11 cellular contexts compared by ENCODE assay signal in the genomic region with DNA sequence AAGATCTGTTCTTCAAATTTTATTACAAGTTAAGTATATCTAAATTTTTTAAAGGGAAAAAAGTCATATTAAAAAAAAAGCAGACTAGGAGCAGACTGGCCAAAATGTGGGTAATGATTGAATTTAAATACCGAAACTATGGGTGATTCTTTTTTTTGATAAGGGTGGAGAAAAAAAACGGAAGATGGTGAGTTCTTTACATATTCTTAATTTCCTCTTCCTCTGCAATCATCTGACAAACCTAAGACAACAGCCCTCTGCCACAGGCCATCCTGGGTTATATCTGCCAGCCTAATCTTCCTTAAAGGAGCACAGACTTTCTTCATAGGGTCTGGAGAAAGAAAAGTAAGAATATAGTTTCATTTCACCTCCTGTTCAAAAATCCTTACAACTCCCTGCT.
DNase-seq lines count a peak whose midpoint lies in the region.
"Had no signal": no experiment of that assay in that cellular context is flagged by ENCODE, and none has a peak within 500 bp of the region (broad histone marks: within the 10 kb centered on the region; RNA-seq: fewer than 3 reads in every experiment).

No MANE protein-coding gene starts in this region.

- DNase-seq in CD8-positive, alpha-beta memory T cell = no peak
- DNase-seq in Kasumi-1 (lab: John Stamatoyannopoulos, UW) (peak; percentile 13 to 15), dermis blood vessel endothelial cell (no peak), ACHN (no peak), NCI-H2107 (lab: John Stamatoyannopoulos, UW) (no peak)
- DNase-seq: DMS79 treated with DMSO at 0.1 percent for 48 hours, NCI-H2171 treated with DMSO at 0.1 percent for 48 hours, retina, RPMI8226 had no signal

- POLR2A ChIA-PET in CD8-positive, alpha-beta memory T cell (lab: Charles Lee) = no interaction called here

- no peaks in the 10 kb centered on the region for H3K9me3 ChIP-seq in CD8-positive, alpha-beta memory T cell (ENCODE audit: low read length)
- H3K9me3 ChIP-seq in endocrine pancreas (ENCODE audit: control insufficient read depth, low read length) = no peaks in the 10 kb centered on the region

- H3K36me3 Mint-ChIP-seq in CD8-positive, alpha-beta memory T cell = peaks cover 0 to 3% (median 3%) of the 10 kb centered on the region in 3 donors

- no peaks in the 10 kb centered on the region for H3K9me3 Mint-ChIP-seq in CD8-positive, alpha-beta memory T cell

- H3K27ac ChIP-seq in CD8-positive, alpha-beta memory T cell (ENCODE audit: low read depth, low read length) = no peak overlapping the region
- H3K27ac ChIP-seq in rectal smooth muscle tissue (ENCODE audit: low read depth, low read length) = peak overlapping the region; percentile 65

- H3K27me3 Mint-ChIP-seq in CD8-positive, alpha-beta memory T cell = no peaks in the 10 kb centered on the region

- CTCF ChIA-PET in CD8-positive, alpha-beta memory T cell (lab: Charles Lee) = no interaction called here

- H3K9ac ChIP-seq in endocrine pancreas (ENCODE audit: control insufficient read depth, insufficient read depth, low read length) (no peak overlapping the region), rectal smooth muscle tissue (ENCODE audit: low read length) (no peak overlapping the region)

- no peaks in the 10 kb centered on the region for H3K36me3 ChIP-seq in CD8-positive, alpha-beta memory T cell (ENCODE audit: insufficient read depth, low read length)
- H3K36me3 ChIP-seq in endocrine pancreas (ENCODE audit: control insufficient read depth, insufficient read depth, low read length) (no peaks in the 10 kb centered on the region), rectal smooth muscle tissue (ENCODE audit: control insufficient read depth, insufficient read depth, low read length) (no peaks in the 10 kb centered on the region)

- H3K4me3 Mint-ChIP-seq in CD8-positive, alpha-beta memory T cell = peak overlapping the region in 4 of 7 donors; percentile 14 to 60 (median 45)

- no peaks in the 10 kb centered on the region for H3K27me3 ChIP-seq in CD8-positive, alpha-beta memory T cell (ENCODE audit: insufficient read depth, low read length, poor library complexity, severe bottlenecking)
- H3K27me3 ChIP-seq in endocrine pancreas (ENCODE audit: control insufficient read depth, insufficient read depth, low read length) = no peaks in the 10 kb centered on the region
- no peaks in the 10 kb centered on the region for H3K27me3 ChIP-seq in rectal smooth muscle tissue (ENCODE audit: control insufficient read depth, insufficient read depth, low read length)

- in situ Hi-C loops in ACHN (cut with HindIII; ENCODE audit: low pct_ligation_motif_present, low pct_unique_long_range_greater_than_20kb, low sequenced_read_pairs) = no loop called here

- H3K4me3 ChIP-seq in CD8-positive, alpha-beta memory T cell (ENCODE audit: low read length) = no peak overlapping the region
- H3K4me3 ChIP-seq in endocrine pancreas (ENCODE audit: control insufficient read depth, insufficient read depth, low read length) (peak overlapping the region; percentile 48), rectal smooth muscle tissue (ENCODE audit: low read length) (no peak overlapping the region)

- peaks cover 13% of the 10 kb centered on the region for H3K4me1 ChIP-seq in CD8-positive, alpha-beta memory T cell (ENCODE audit: insufficient read depth, low read length)
- H3K4me1 ChIP-seq in endocrine pancreas (ENCODE audit: control insufficient read depth, insufficient read depth, low read length) = peaks cover 36% of the 10 kb centered on the region
- H3K4me1 ChIP-seq in rectal smooth muscle tissue (ENCODE audit: control insufficient read depth, insufficient read depth, low read length) = peaks cover 37% of the 10 kb centered on the region

- peak overlapping the region in 4 of 8 donors; percentile 7 to 92 (median 46) for H3K27ac Mint-ChIP-seq in CD8-positive, alpha-beta memory T cell

- H3K4me1 Mint-ChIP-seq in CD8-positive, alpha-beta memory T cell = peaks cover 73 to 80% (median 78%) of the 10 kb centered on the region in 3 donors

Comparison
In these comparisons a context has a peak if more than half of its experiments do, and no peak if none do; other contexts are left out.
1. DNase-seq: peak in Kasumi-1 (2 of 2); none in CD8-positive, alpha-beta memory T cell (0 of 5), dermis blood vessel endothelial cell (single experiment), ACHN (single experiment) and NCI-H2107 (single experiment).